Comparison of ENCODE assay signal across 16 cellular contexts in genomic region chr6:143258945-143259344, GRCh38.
"Had no signal": no experiment of that assay in that cellular context is flagged by ENCODE, and none has a peak within 500 bp of the region (broad histone marks: within the 10 kb centered on the region; RNA-seq: fewer than 3 reads in every experiment).

No MANE protein-coding gene starts in this region.

- H3K4me3 Mint-ChIP-seq: activated naive CD4-positive, alpha-beta T cell treated with anti-CD3 and anti-CD28 coated beads, Interleukin-2, amount 50 U/mL, for 24 hours; dendritic cell treated with granulocyte-macrophage colony-stimulating factor and Interleukin-4, amounts not matched to agents 40 ng/mL and 50 ng/mL, for 4 days; effector memory CD8-positive, alpha-beta T cell; nephron had no signal

- DNase-seq: activated CD4-positive, alpha-beta T cell treated with anti-CD3 and anti-CD28 coated beads, Interleukin-2, amount 50 U/mL, for 1 hour; amygdala; brain microvascular endothelial cell; effector memory CD8-positive, alpha-beta T cell; kidney; left ventricle myocardium inferior; mesenchymal stem cell; occipital lobe; right cardiac atrium; small intestine; thyroid gland had no signal

- H3K27me3 Mint-ChIP-seq: activated naive CD4-positive, alpha-beta T cell treated with anti-CD3 and anti-CD28 coated beads, Interleukin-2, amount 50 U/mL, for 24 hours; dendritic cell treated with granulocyte-macrophage colony-stimulating factor and Interleukin-4, amounts not matched to agents 40 ng/mL and 50 ng/mL, for 4 days; effector memory CD8-positive, alpha-beta T cell; progenitor cell of endocrine pancreas had no signal

- H3K27ac Mint-ChIP-seq: activated naive CD4-positive, alpha-beta T cell treated with anti-CD3 and anti-CD28 coated beads, Interleukin-2, amount 50 U/mL, for 24 hours; activated T-helper 2 cell treated with anti-CD3 and anti-CD28 coated beads, Interferon-gamma antibody, Interleukin-2, Interleukin-4, amounts not matched to agents 10 μg/mL and 5 μg/mL and 100 μg/mL, durations not matched to agents 14 hours and 24 hours and 36 hours; dendritic cell treated with granulocyte-macrophage colony-stimulating factor and Interleukin-4, amounts not matched to agents 40 ng/mL and 50 ng/mL, for 4 days; effector memory CD8-positive, alpha-beta T cell; nephron; progenitor cell of endocrine pancreas had no signal

- H3K4me1 Mint-ChIP-seq: activated naive CD4-positive, alpha-beta T cell treated with anti-CD3 and anti-CD28 coated beads, Interleukin-2, amount 50 U/mL, for 24 hours had no signal

- H3K9me3 Mint-ChIP-seq: effector memory CD8-positive, alpha-beta T cell; nephron had no signal
